In the genomic region with DNA sequence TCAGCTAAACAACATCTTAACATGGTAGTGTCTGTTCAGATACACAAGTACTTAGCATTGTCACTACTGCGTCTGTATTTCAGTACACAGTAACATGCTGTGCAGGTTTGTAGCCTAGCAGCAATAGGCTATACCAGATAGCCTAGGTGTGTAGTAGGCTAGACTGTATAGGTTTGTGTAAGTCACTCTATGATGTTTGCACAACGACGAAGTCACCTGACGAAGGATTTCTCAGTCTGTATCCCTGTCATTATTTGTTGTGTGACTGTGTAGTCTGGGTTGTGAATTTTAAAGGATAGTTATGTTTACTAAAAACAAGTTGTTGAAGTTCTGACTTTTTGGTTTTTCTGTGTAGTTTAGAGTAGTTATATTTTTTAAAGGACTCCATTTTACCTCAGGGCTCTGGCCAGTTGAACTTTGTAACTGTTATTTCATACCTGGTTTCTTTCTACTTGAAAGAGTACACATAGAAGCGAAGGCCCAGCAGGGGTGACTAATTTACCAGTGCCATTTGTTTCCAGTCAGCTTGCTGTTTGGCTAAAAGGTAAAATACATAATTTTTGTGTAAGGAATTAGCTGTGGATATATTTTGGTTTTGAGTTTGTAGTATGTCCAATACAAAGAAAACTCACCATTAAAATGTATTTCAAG, we compare ENCODE assay signal across 23 cellular contexts.
DNase-seq lines count a peak whose midpoint lies in the region; ATAC-seq, FAIRE-seq and TF ChIP-seq lines count a peak whose summit lies in the region.
"Had no signal": no experiment of that assay in that cellular context is flagged by ENCODE, and none has a peak within 500 bp of the region (broad histone marks: within the 10 kb centered on the region; RNA-seq: fewer than 3 reads in every experiment).

No MANE protein-coding gene starts in this region.

- H3K27ac Mint-ChIP-seq in progenitor cell of endocrine pancreas, result peak overlapping the region; percentile 81
- no peak overlapping the region for H3K27ac Mint-ChIP-seq in activated T-helper 2 cell treated with anti-CD3 and anti-CD28 coated beads, Interferon-gamma antibody, Interleukin-2, Interleukin-4, amounts not matched to agents 10 μg/mL and 5 μg/mL and 100 μg/mL, durations not matched to agents 14 hours and 24 hours and 36 hours
- H3K27ac Mint-ChIP-seq: HFFc6 had no signal

- peaks cover 14% of the 10 kb centered on the region for H3K4me1 Mint-ChIP-seq in progenitor cell of endocrine pancreas (ENCODE audit: low read depth)
- peaks cover 34% of the 10 kb centered on the region for H3K4me1 Mint-ChIP-seq in activated T-helper 2 cell treated with anti-CD3 and anti-CD28 coated beads, Interferon-gamma antibody, Interleukin-2, Interleukin-4, amounts not matched to agents 10 μg/mL and 5 μg/mL and 100 μg/mL, durations not matched to agents 14 hours and 24 hours and 36 hours (ENCODE audit: low read depth)

- FAIRE-seq in H54 (lab: Jason Lieb, UNC), result peak; percentile 11
- FAIRE-seq: frontal cortex, kidney, RCC 7860 had no signal

- no peaks in the 10 kb centered on the region for H3K9me3 Mint-ChIP-seq in progenitor cell of endocrine pancreas (ENCODE audit: low read depth)
- H3K9me3 Mint-ChIP-seq in activated T-helper 2 cell treated with anti-CD3 and anti-CD28 coated beads, Interferon-gamma antibody, Interleukin-2, Interleukin-4, amounts not matched to agents 10 μg/mL and 5 μg/mL and 100 μg/mL, durations not matched to agents 14 hours and 24 hours and 36 hours, result no peaks in the 10 kb centered on the region
- H3K9me3 Mint-ChIP-seq: HFFc6, naive B cell had no signal

- no peak for TF ChIP-seq POLR2A in H54 (IDR thresholded peaks at IDR 0.05; ENCODE audit: low read depth, low read length)

- DNase-seq in COLO668 (lab: John Stamatoyannopoulos, UW; ENCODE audit: unreplicated experiment), result peak; percentile 1
- DNase-seq in H54 (ENCODE audit: insufficient read length, low spot score), result no peak
- DNase-seq in progenitor cell of endocrine pancreas (ENCODE audit: low spot score, unreplicated experiment), result no peak
- DNase-seq in activated T-helper 2 cell treated with anti-CD3 and anti-CD28 coated beads, Interferon-gamma antibody, Interleukin-2, Interleukin-4, amounts not matched to agents 10 μg/mL and 5 μg/mL and 100 μg/mL, durations not matched to agents 14 hours and 24 hours and 36 hours (ENCODE audit: low spot score), result no peak
- no peak for DNase-seq in mesenteric fat pad (ENCODE audit: low spot score)
- DNase-seq: activated CD4-positive, alpha-beta T cell treated with anti-CD3 and anti-CD28 coated beads for 1 hour; body of pancreas; effector CD8-positive, alpha-beta T cell; GF-D8; HFFc6; kidney; naive B cell; NCI-H1105; NCI-H510A; SJCRH30; substantia nigra; T-helper 1 cell; uterus had no signal

- intact Hi-C loops in activated T-helper 2 cell treated with anti-CD3 and anti-CD28 coated beads, Interferon-gamma antibody, Interleukin-2, Interleukin-4, amounts not matched to agents 10 μg/mL and 5 μg/mL and 100 μg/mL, durations not matched to agents 14 hours and 24 hours and 36 hours (cut with micrococcal nuclease), result no loop called here

- ATAC-seq in esophagus mucosa (peak; percentile 35), GM21737 (IDR thresholded peaks at IDR 0.05; ENCODE audit: unreplicated experiment) (no peak)
- ATAC-seq: body of pancreas, sciatic nerve had no signal

- no peaks in the 10 kb centered on the region for H3K27me3 Mint-ChIP-seq in progenitor cell of endocrine pancreas
- no peaks in the 10 kb centered on the region for H3K27me3 Mint-ChIP-seq in activated T-helper 2 cell treated with anti-CD3 and anti-CD28 coated beads, Interferon-gamma antibody, Interleukin-2, Interleukin-4, amounts not matched to agents 10 μg/mL and 5 μg/mL and 100 μg/mL, durations not matched to agents 14 hours and 24 hours and 36 hours (ENCODE audit: low read depth)
- H3K27me3 Mint-ChIP-seq: naive B cell had no signal

- no peak overlapping the region for H3K4me3 Mint-ChIP-seq in progenitor cell of endocrine pancreas (ENCODE audit: low read depth)
- H3K4me3 Mint-ChIP-seq in activated T-helper 2 cell treated with anti-CD3 and anti-CD28 coated beads, Interferon-gamma antibody, Interleukin-2, Interleukin-4, amounts not matched to agents 10 μg/mL and 5 μg/mL and 100 μg/mL, durations not matched to agents 14 hours and 24 hours and 36 hours (ENCODE audit: low read depth), result no peak overlapping the region
- H3K4me3 Mint-ChIP-seq: HFFc6, naive B cell had no signal

- H3K36me3 Mint-ChIP-seq in progenitor cell of endocrine pancreas (ENCODE audit: insufficient read depth), result peaks cover 4% of the 10 kb centered on the region
- H3K36me3 Mint-ChIP-seq in activated T-helper 2 cell treated with anti-CD3 and anti-CD28 coated beads, Interferon-gamma antibody, Interleukin-2, Interleukin-4, amounts not matched to agents 10 μg/mL and 5 μg/mL and 100 μg/mL, durations not matched to agents 14 hours and 24 hours and 36 hours (ENCODE audit: low read depth), result peaks cover 56% of the 10 kb centered on the region

- TF ChIP-seq CTCF in progenitor cell of endocrine pancreas (IDR thresholded peaks at IDR 0.05; ENCODE audit: unreplicated experiment), result no peak
